9 cellular contexts compared by ENCODE assay signal in the genomic region with DNA sequence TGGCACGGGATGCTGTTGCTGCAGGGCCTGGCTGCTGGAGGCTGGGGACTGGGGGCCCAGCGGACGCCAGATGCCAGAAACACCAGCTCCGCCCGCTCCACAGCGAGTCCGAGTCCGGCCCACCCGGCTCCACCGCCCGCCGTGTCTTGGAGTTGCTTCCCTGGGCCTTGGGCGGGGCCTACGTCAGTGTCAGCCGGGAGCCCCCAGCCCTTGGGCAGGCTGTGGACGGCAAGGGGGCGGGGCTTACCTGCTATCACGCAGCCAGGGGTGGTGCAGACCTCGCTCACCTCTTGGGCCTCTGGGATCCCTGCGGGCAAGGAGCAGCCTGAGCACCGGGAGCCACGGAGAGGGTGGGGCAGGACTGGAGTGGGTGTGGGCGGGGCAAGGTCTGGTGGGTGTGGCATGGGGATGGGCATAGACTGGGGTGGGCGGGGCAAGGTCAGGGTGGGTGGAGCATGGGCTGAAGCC. TPM values are rescaled to one million over a fixed set of nuclear protein-coding genes. Genes with fewer than 3 reads are reported as not detected.
DNase-seq lines count a peak whose midpoint lies in the region; ATAC-seq and TF ChIP-seq lines count a peak whose summit lies in the region.
"Had no signal": no experiment of that assay in that cellular context is flagged by ENCODE, and none has a peak within 500 bp of the region (broad histone marks: within the 10 kb centered on the region; RNA-seq: fewer than 3 reads in every experiment).

No MANE protein-coding gene starts in this region.

- H3K36me3 ChIP-seq in SK-N-MC (ENCODE audit: insufficient read depth, low read length) (no peaks in the 10 kb centered on the region), heart left ventricle (no peaks in the 10 kb centered on the region)

- peaks cover 16% of the 10 kb centered on the region for H3K9me3 Mint-ChIP-seq in stimulated activated memory B cell treated with anti-CD40 and anti-IgM and Interleukin-4, amounts not matched to agents 10 μg/mL and 1 μg/mL and 100 μg/mL, for 72 hours

- H3K27me3 Mint-ChIP-seq in stimulated activated memory B cell treated with anti-CD40 and anti-IgM and Interleukin-4, amounts not matched to agents 10 μg/mL and 1 μg/mL and 100 μg/mL, for 72 hours: peaks cover 64% of the 10 kb centered on the region

- DNase-seq in activated T-cell treated with anti-CD3 and anti-CD28 coated beads for 48 hours (ENCODE audit: low read depth) (peak; percentile 27), activated T-cell treated with anti-CD3 and anti-CD28 coated beads for 4 hours (no peak), SK-N-MC (ENCODE audit: low read depth, low spot score) (no peak), heart left ventricle (peak in 3 of 5 donors; percentile 16 to 67 (median 30)), medulla oblongata (ENCODE audit: extremely low spot score) (no peak), cortex of kidney (lab: John Stamatoyannopoulos, UW) (no peak), SHP77 treated with DMSO at 0.1 percent for 48 hours (lab: John Stamatoyannopoulos, UW) (no peak)
- DNase-seq: activated gamma-delta T cell had no signal

- peaks cover 9% of the 10 kb centered on the region for H3K36me3 Mint-ChIP-seq in stimulated activated memory B cell treated with anti-CD40 and anti-IgM and Interleukin-4, amounts not matched to agents 10 μg/mL and 1 μg/mL and 100 μg/mL, for 72 hours

- no peak overlapping the region for H3K27ac ChIP-seq in SK-N-MC
- H3K27ac ChIP-seq in heart left ventricle: no peak overlapping the region

- peaks cover 0 to 10% (median 2%) of the 10 kb centered on the region in 12 donors for H3K4me1 ChIP-seq in heart left ventricle

- WGBS in heart left ventricle, 4 donors: 9 to 20% (median 10%) methylated on average over 1 to 24 of the region's 24 CpGs

- H3K27me3 ChIP-seq in heart left ventricle: peaks cover 0 to 28% (median 0%) of the 10 kb centered on the region in 9 donors

- no peak for TF ChIP-seq POLR2A in heart left ventricle (IDR thresholded peaks at IDR 0.05)

- peak in 1 of 4 donors; percentile 47 for ATAC-seq in heart left ventricle
- peak; percentile 21 for ATAC-seq in stimulated activated memory B cell treated with anti-CD40 and anti-IgM and Interleukin-4, amounts not matched to agents 10 μg/mL and 1 μg/mL and 100 μg/mL, for 72 hours

- no peak overlapping the region for H3K27ac Mint-ChIP-seq in stimulated activated memory B cell treated with anti-CD40 and anti-IgM and Interleukin-4, amounts not matched to agents 10 μg/mL and 1 μg/mL and 100 μg/mL, for 72 hours

- H3K4me3 ChIP-seq in SK-N-MC (peak overlapping the region; percentile 28; the same call in 1 of the 2 replicates), heart left ventricle (peak overlapping the region in 1 of 12 donors; percentile 6)

- no peak overlapping the region for H3K4me3 Mint-ChIP-seq in stimulated activated memory B cell treated with anti-CD40 and anti-IgM and Interleukin-4, amounts not matched to agents 10 μg/mL and 1 μg/mL and 100 μg/mL, for 72 hours

- H3K9me3 ChIP-seq in SK-N-MC (ENCODE audit: low read depth, low read length) (no peaks in the 10 kb centered on the region), heart left ventricle (peaks cover 0 to 31% (median 12%) of the 10 kb centered on the region in 12 donors)

- no peak overlapping the region for H3K9ac ChIP-seq in SK-N-MC (ENCODE audit: insufficient read length)

- no peak for TF ChIP-seq CTCF in heart left ventricle (IDR thresholded peaks at IDR 0.05)

- intact Hi-C loops in heart left ventricle (cut with DNase I): no loop called here

- H3K4me1 Mint-ChIP-seq in stimulated activated memory B cell treated with anti-CD40 and anti-IgM and Interleukin-4, amounts not matched to agents 10 μg/mL and 1 μg/mL and 100 μg/mL, for 72 hours: peaks cover 11% of the 10 kb centered on the region

RNA-seq across cellular contexts. Expression of a gene that starts 21.7 kb away (rescaled TPM):
- total RNA-seq in heart left ventricle: 1 to 10 TPM in 2 of 9 donors, under 1 TPM in 2, not detected in 5; 0.47 to 2.6 (median 1.6) TPM
- 1 to 10 TPM in 1 of 2 donors, under 1 TPM in 1; 0.30 to 1.1 TPM for polyA plus RNA-seq in heart left ventricle

RNA-seq across cellular contexts. Expression of a gene that starts 24.5 kb away (rescaled TPM):
- 10 to 100 TPM in 2 of 9 donors, 1 to 10 TPM in 7; 5.1 to 13.9 (median 7.2) TPM for total RNA-seq in heart left ventricle
- 1 to 10 TPM; 8.6 to 9.2 TPM for polyA plus RNA-seq in heart left ventricle

RNA-seq across cellular contexts. Expression of a gene that starts 54.9 kb away (rescaled TPM):
- 10 to 100 TPM in 8 of 9 donors, 1 to 10 TPM in 1; 7.8 to 70.8 (median 14.3) TPM for total RNA-seq in heart left ventricle
- polyA plus RNA-seq in heart left ventricle: 10 to 100 TPM; 13.6 to 22.5 TPM

Comparison
In these comparisons a context has a peak if more than half of its experiments do, and no peak if none do; other contexts are left out.
1. DNase-seq: peak in activated T-cell treated with anti-CD3 and anti-CD28 coated beads for 48 hours (single experiment) and heart left ventricle (3 of 5); none in activated T-cell treated with anti-CD3 and anti-CD28 coated beads for 4 hours (single experiment), SK-N-MC (single experiment), medulla oblongata (single experiment), cortex of kidney (single experiment) and SHP77 treated with DMSO at 0.1 percent for 48 hours (single experiment).